8 cellular contexts compared by ENCODE assay signal in genomic region chr2:101518470-101519172, GRCh38. TPM values are rescaled to one million over a fixed set of nuclear protein-coding genes. Genes with fewer than 3 reads are reported as not detected.
A peak's percentile ranks its signal among the peaks of the same experiment; 100 is the strongest.
DNase-seq lines count a peak whose midpoint lies in the region; ATAC-seq, FAIRE-seq and TF ChIP-seq lines count a peak whose summit lies in the region.

No MANE protein-coding gene starts in this region.

- H3K27ac Mint-ChIP-seq in activated T-helper 17 cell treated with anti-CD3 and anti-CD28 coated beads, Interleukin-2, amount 50 U/mL, for 72 hours = no peak overlapping the region
- H3K27ac Mint-ChIP-seq in T-helper 2 cell treated with Interferon-gamma antibody and Interleukin-4, amounts not matched to agents 5 μg/mL and 100 μg/mL, for 36 hours = no peak overlapping the region

- H3K9me3 ChIP-seq in GM12878 (replicated peaks; ENCODE audit: control insufficient read depth, insufficient read depth, low read length) (no peaks in the 10 kb centered on the region), kidney (ENCODE audit: control insufficient read depth in 1 of 2, low read length in 2 of 2) (no peaks in the 10 kb centered on the region), transverse colon (no peaks in the 10 kb centered on the region)

- no TSS peak for BruUV-seq in GM12878 (replicated peaks; lab: Mats Ljungman, UMichigan)

- TF ChIP-seq CTCF in GM12878 (IDR thresholded peaks at IDR 0.05 in 2 of 3, conservative IDR thresholded peaks at IDR 0.05 in 1 of 3; ENCODE audit: control insufficient read depth in 2 of 3, extremely low read depth in 1 of 3, insufficient read depth in 1 of 3, low read depth in 3 of 3, low read length in 3 of 3) = peak in 1 of 3 experiments; percentile 29; a peak in 2 of 6 replicates
- peak; percentile 53 for TF ChIP-seq CTCF in kidney (IDR thresholded peaks at IDR 0.05; ENCODE audit: borderline replicate concordance, extremely low read depth, insufficient read depth)
- peak in 4 of 5 experiments; percentile 24 to 27 (median 26) for TF ChIP-seq CTCF in transverse colon (IDR thresholded peaks at IDR 0.05)

- CTCF ChIA-PET in GM12878 (lab: Yijun Ruan, JAX) = no interaction called here

- POLR2A ChIA-PET in GM12878 (lab: Charles Lee) = no interaction called here

- H3K4me3 Mint-ChIP-seq in activated T-helper 17 cell treated with anti-CD3 and anti-CD28 coated beads, Interleukin-2, amount 50 U/mL, for 72 hours = no peak overlapping the region
- no peak overlapping the region for H3K4me3 Mint-ChIP-seq in T-helper 2 cell treated with Interferon-gamma antibody and Interleukin-4, amounts not matched to agents 5 μg/mL and 100 μg/mL, for 36 hours

- H3K36me3 ChIP-seq in GM12878 (ENCODE audit: control insufficient read depth in 2 of 2, insufficient read depth in 2 of 2, low read length in 1 of 2) (no peaks in the 10 kb centered on the region), kidney (ENCODE audit: control insufficient read depth in 1 of 2, insufficient read depth in 2 of 2, low read length in 2 of 2) (no peaks in the 10 kb centered on the region), transverse colon (no peaks in the 10 kb centered on the region)

- in situ Hi-C loops in GM12878 (cut with MboI) (no loop called here), transverse colon (cut with MboI; ENCODE audit: low pct_ligation_motif_present in 1 of 4, low pct_unique_long_range_greater_than_20kb in 1 of 4, low sequenced_read_pairs in 3 of 4) (loop anchor here in 1 of 4 donors (25.0 kb wide), 1 partner anchor 319 kb away; no protein-coding TSS in a partner anchor)

- no peaks in the 10 kb centered on the region for H3K4me1 ChIP-seq in GM12878 (ENCODE audit: control insufficient read depth, insufficient read depth, low read length)
- H3K4me1 ChIP-seq in kidney (ENCODE audit: control insufficient read depth in 1 of 2, insufficient read depth in 1 of 2, low read depth in 1 of 2, low read length in 2 of 2) = peaks cover 7% of the 10 kb centered on the region in 2 donors
- H3K4me1 ChIP-seq in transverse colon = peaks cover 0 to 14% (median 2%) of the 10 kb centered on the region in 4 donors

- WGBS in GM12878 (ENCODE audit: insufficient coverage, insufficient replicate concordance, low lambda C conversion rate, missing lambda C conversion rate) = 39% methylated on average over 15 of the region's 17 CpGs
- WGBS in transverse colon (ENCODE audit: low coverage in 1 of 2), 2 donors = 48 to 85% methylated on average over 2 to 17 of the region's 17 CpGs

- intact Hi-C loops in GM12878 (cut with micrococcal nuclease; ENCODE audit: unreplicated experiment) (no loop called here), kidney (cut with DNase I) (no loop called here), transverse colon (cut with DNase I; ENCODE audit: low total_unique reads) (loop anchor here (2.0 kb wide), 1 partner anchor 312 kb away; no protein-coding TSS in a partner anchor)

- H3K27me3 Mint-ChIP-seq in activated T-helper 17 cell treated with anti-CD3 and anti-CD28 coated beads, Interleukin-2, amount 50 U/mL, for 72 hours = no peaks in the 10 kb centered on the region
- H3K27me3 Mint-ChIP-seq in T-helper 2 cell treated with Interferon-gamma antibody and Interleukin-4, amounts not matched to agents 5 μg/mL and 100 μg/mL, for 36 hours (ENCODE audit: low read depth) = peaks cover 2% of the 10 kb centered on the region

- H3K9me3 Mint-ChIP-seq in activated T-helper 17 cell treated with anti-CD3 and anti-CD28 coated beads, Interleukin-2, amount 50 U/mL, for 72 hours = peaks cover 4% of the 10 kb centered on the region
- peaks cover 15% of the 10 kb centered on the region for H3K9me3 Mint-ChIP-seq in T-helper 2 cell treated with Interferon-gamma antibody and Interleukin-4, amounts not matched to agents 5 μg/mL and 100 μg/mL, for 36 hours

- TF ChIP-seq POLR2A in GM12878 (IDR thresholded peaks at IDR 0.05; ENCODE audit: low read depth, low read length) = no peak
- no peak for TF ChIP-seq POLR2A in transverse colon (IDR thresholded peaks at IDR 0.05)

- H3K4me3 ChIP-seq in GM12878 (no peak overlapping the region), kidney (ENCODE audit: low read length in 2 of 2) (peak overlapping the region; percentile 39 to 51), transverse colon (no peak overlapping the region)

- peaks cover 14% of the 10 kb centered on the region for H3K4me1 Mint-ChIP-seq in activated T-helper 17 cell treated with anti-CD3 and anti-CD28 coated beads, Interleukin-2, amount 50 U/mL, for 72 hours
- peaks cover 41% of the 10 kb centered on the region for H3K4me1 Mint-ChIP-seq in T-helper 2 cell treated with Interferon-gamma antibody and Interleukin-4, amounts not matched to agents 5 μg/mL and 100 μg/mL, for 36 hours (ENCODE audit: low read depth)

- no peak for TF ChIP-seq EP300 in GM12878 (IDR thresholded peaks at IDR 0.05; ENCODE audit: borderline replicate concordance in 1 of 2, control insufficient read depth in 1 of 2, low read depth in 2 of 2, low read length in 2 of 2)
- no peak for TF ChIP-seq EP300 in transverse colon (IDR thresholded peaks at IDR 0.05; ENCODE audit: low read depth)

- RAD21 ChIA-PET in GM12878 (lab: Charles Lee; ENCODE audit: unreplicated experiment) = interaction anchor here (0.5 to 0.9 kb wide), 2 partner anchors 303 to 722 kb away, joined by 3 to 4 read pairs; no protein-coding TSS in a partner anchor

- no peaks in the 10 kb centered on the region for H3K36me3 Mint-ChIP-seq in activated T-helper 17 cell treated with anti-CD3 and anti-CD28 coated beads, Interleukin-2, amount 50 U/mL, for 72 hours (ENCODE audit: low read depth)
- H3K36me3 Mint-ChIP-seq in T-helper 2 cell treated with Interferon-gamma antibody and Interleukin-4, amounts not matched to agents 5 μg/mL and 100 μg/mL, for 36 hours (ENCODE audit: low read depth) = peaks cover 7% of the 10 kb centered on the region

- H3K27me3 ChIP-seq in GM12878 (replicated peaks in 1 of 2; ENCODE audit: control insufficient read depth in 2 of 2, insufficient read depth in 2 of 2, low read length in 1 of 2) = no peaks in the 10 kb centered on the region; a peak in 1 of 4 replicates
- no peaks in the 10 kb centered on the region for H3K27me3 ChIP-seq in transverse colon

- no peak overlapping the region for H2AFZ ChIP-seq in GM12878 (ENCODE audit: control insufficient read depth, low read depth, low read length)

- no peak for FAIRE-seq in GM12878 (lab: Jason Lieb, UNC)
- FAIRE-seq in kidney (lab: Jason Lieb, UNC) = no peak

- peak; percentile 38 for ATAC-seq in GM12878
- ATAC-seq in activated T-helper 17 cell treated with anti-CD3 and anti-CD28 coated beads, Interleukin-2, amount 50 U/mL, for 72 hours (replicated peaks) = no peak
- no peak for ATAC-seq in HG03520 (IDR thresholded peaks at IDR 0.05; ENCODE audit: unreplicated experiment)

- no peaks in the 10 kb centered on the region for H4K20me1 ChIP-seq in GM12878 (ENCODE audit: control insufficient read depth, insufficient read depth)

- SMC1A ChIA-PET in GM12878 (lab: Charles Lee; ENCODE audit: uncharacterized antibody, unreplicated experiment) = no interaction called here

- H3K79me2 ChIP-seq in GM12878 (ENCODE audit: control insufficient read depth, insufficient read depth, low read length) = no peaks in the 10 kb centered on the region

- H3K4me2 ChIP-seq in GM12878 (ENCODE audit: control insufficient read depth, insufficient read depth) = no peak overlapping the region

- H3K9ac ChIP-seq in GM12878 (ENCODE audit: control insufficient read depth, insufficient read depth, low read length) (no peak overlapping the region), kidney (ENCODE audit: low read length in 2 of 2) (no peak overlapping the region)

- TF ChIP-seq RAD21 in GM12878 (IDR thresholded peaks at IDR 0.05; ENCODE audit: insufficient read depth, low read depth, low read length) = peak; percentile 39; the same call in 1 of the 2 replicates

- DNase-seq in D341Med (ENCODE audit: low spot score) = peak; percentile 76
- peak; percentile 77 for DNase-seq in M059J (ENCODE audit: low read depth)
- no peak for DNase-seq in GM12878 (ENCODE audit: low read depth, low spot score)
- peak; percentile 70 for DNase-seq in kidney
- DNase-seq in transverse colon = peak; percentile 27
- DNase-seq in T-helper 2 cell treated with Interferon-gamma antibody and Interleukin-4, amounts not matched to agents 5 μg/mL and 100 μg/mL, for 36 hours (ENCODE audit: low spot score) = no peak

- H3K27ac ChIP-seq in GM12878 (ENCODE audit: control insufficient read depth, insufficient read depth) (no peak overlapping the region), kidney (ENCODE audit: low read depth in 2 of 2, low read length in 2 of 2) (peak overlapping the region in 1 of 2 donors; percentile 1), transverse colon (no peak overlapping the region)

TF ChIP-seq in GM12878, 131 proteins besides CTCF, POLR2A, EP300 and RAD21 (continues in another document):
- no peak for TF ChIP-seq ZBED1 (IDR thresholded peaks at IDR 0.05; ENCODE audit: borderline replicate concordance)
- TF ChIP-seq CHD4 (IDR thresholded peaks at IDR 0.05) = no peak
- no peak for TF ChIP-seq KAT2A (conservative IDR thresholded peaks at IDR 0.05; ENCODE audit: control insufficient read depth, low read depth, low read length)
- no peak for TF ChIP-seq KLF5 (IDR thresholded peaks at IDR 0.05; ENCODE audit: partially characterized antibody)
- no peak for TF ChIP-seq ZZZ3 (IDR thresholded peaks at IDR 0.05; ENCODE audit: control insufficient read depth, insufficient read length, low read depth)
- TF ChIP-seq YBX1 (IDR thresholded peaks at IDR 0.05) = no peak
- no peak for TF ChIP-seq SREBF1 (IDR thresholded peaks at IDR 0.05; ENCODE audit: low read length)

RNA-seq across cellular contexts. Expression of gene RFX8, which starts 43.7 kb away (rescaled TPM):
- not detected in 2 replicates for total RNA-seq in M059J (2014; rRNA removed; shearing (Covaris generic))
- not detected in 2 replicates for total RNA-seq in GM12878 (2013; cell fraction: nucleolus; rRNA removed)
- total RNA-seq in GM12878 (2014; rRNA removed) (not detected in 2 replicates), GM12878 (2014; rRNA removed; fragmentation: Illumina TruSeq; extraction: Trizol) (not detected in 2 replicates), GM12878 (2021) (not detected in 2 replicates), kidney (0.28 TPM), transverse colon (not detected)
- polyA plus RNA-seq in GM12878 (2011; ENCODE audit: low read depth) = not detected
- polyA plus RNA-seq in GM12878 (2011; rRNA removed) (0.19 and 0.62 TPM in 2 replicates), GM12878 (2014; fragmentation: Illumina TruSeq; extraction: Trizol) (not detected in 2 replicates), GM12878 (2014; fragmentation: Nextera tagmentation; extraction: Ambion mirVana) (not detected), GM12878 (2014; rRNA removed) (not detected in 2 replicates), GM12878 (2016; fragmentation: Nextera tagmentation; extraction: Ambion mirVana) (not detected), kidney (ENCODE audit: insufficient read depth, low read depth, low replicate concordance) (not detected)
- 0.03 and 0.07 TPM in 2 replicates for polyA plus RNA-seq in GM12878 (2011; cell fraction: cytosol; rRNA removed)
- polyA plus RNA-seq in GM12878 (2011; cell fraction: nucleus; rRNA removed) = 0.33 and 0.42 TPM in 2 replicates
- polyA plus RNA-seq in GM12878 (2012) = not detected in 2 replicates
- polyA minus RNA-seq in GM12878 (2011; rRNA and poly(A)+ RNA removed) = not detected in 2 replicates
- polyA minus RNA-seq in GM12878 (2011; cell fraction: cytosol; rRNA and poly(A)+ RNA removed) = not detected in 2 replicates
- not detected in 2 replicates for polyA minus RNA-seq in GM12878 (2011; cell fraction: nucleus; rRNA and poly(A)+ RNA removed)
- total RNA-seq in activated T-helper 17 cell treated with anti-CD3 and anti-CD28 coated beads, Interleukin-2, amount 50 U/mL, for 72 hours = under 1 TPM; 0.45 to 0.48 TPM

Comparison
In these comparisons a context has a peak if more than half of its experiments do, and no peak if none do; other contexts are left out.
1. DNase-seq: peak in D341Med (single experiment), M059J (single experiment), kidney (single experiment) and transverse colon (single experiment); none in GM12878 (single experiment) and T-helper 2 cell treated with Interferon-gamma antibody and Interleukin-4, amounts not matched to agents 5 μg/mL and 100 μg/mL, for 36 hours (single experiment).
2. H3K4me3 ChIP-seq: peak in kidney (2 of 2); none in GM12878 (single experiment) and transverse colon (0 of 4).